In the genomic region with DNA sequence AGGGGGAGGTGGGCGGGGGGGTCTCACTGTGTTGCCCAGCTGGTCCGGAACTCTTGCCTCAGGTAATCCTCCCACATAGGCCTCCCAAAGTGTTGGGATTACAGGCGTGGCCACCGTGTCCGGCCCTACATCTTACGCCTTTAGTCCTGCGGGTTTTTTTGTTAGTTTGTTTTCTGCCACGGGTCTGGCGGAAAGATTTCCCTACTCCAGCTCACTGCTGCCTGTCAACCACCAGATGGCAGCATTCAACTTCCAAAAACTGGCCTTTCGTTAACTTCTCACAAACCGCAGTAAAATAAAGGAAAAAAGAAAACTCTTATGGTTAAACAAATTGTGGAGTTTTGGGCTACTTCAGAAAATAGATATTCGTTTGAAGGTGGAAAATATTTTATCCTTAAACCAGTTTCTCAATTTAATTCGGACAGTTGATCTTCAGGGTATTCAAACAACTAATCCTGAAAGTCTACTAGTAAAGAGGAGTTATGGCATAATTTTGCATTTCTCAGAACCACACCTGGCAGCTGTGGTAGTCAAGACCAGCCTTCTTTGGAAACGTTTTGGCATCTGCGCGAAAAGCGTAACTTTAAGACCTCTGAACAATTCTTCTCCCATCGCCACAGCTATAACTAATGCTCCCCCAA, we compare ENCODE assay signal across 1 cellular context.
TF ChIP-seq lines count a peak whose summit lies in the region.

No MANE protein-coding gene starts in this region.

TF ChIP-seq in H1, 55 proteins besides CTCF, POLR2A, EP300 and RAD21 (continued from another document):
- TF ChIP-seq, protein P1, sequence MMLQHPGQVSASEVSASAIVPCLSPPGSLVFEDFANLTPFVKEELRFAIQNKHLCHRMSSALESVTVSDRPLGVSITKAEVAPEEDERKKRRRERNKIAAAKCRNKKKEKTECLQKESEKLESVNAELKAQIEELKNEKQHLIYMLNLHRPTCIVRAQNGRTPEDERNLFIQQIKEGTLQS (IDR thresholded peaks at IDR 0.05; ENCODE audit: insufficient read depth, low read depth, low read length): no peak
- TF ChIP-seq CTBP2 (IDR thresholded peaks at IDR 0.05; ENCODE audit: borderline replicate concordance, insufficient read depth, insufficient read length, low read length) (no peak), SP4 (IDR thresholded peaks at IDR 0.05; ENCODE audit: low read length) (no peak), POLR2AphosphoS5 (IDR thresholded peaks at IDR 0.05; ENCODE audit: low read depth, low read length) (no peak), SIN3A (conservative IDR thresholded peaks at IDR 0.05 in 1 of 2, IDR thresholded peaks at IDR 0.05 in 1 of 2; ENCODE audit: low read depth in 1 of 2, low read length in 2 of 2) (no peak), CEBPB (IDR thresholded peaks at IDR 0.05; ENCODE audit: low read depth, low read length) (no peak), CBX5 (IDR thresholded peaks at IDR 0.05; ENCODE audit: low read depth, low read length) (no peak), SRF (IDR thresholded peaks at IDR 0.05; ENCODE audit: low read depth, low read length) (no peak), SUZ12 (IDR thresholded peaks at IDR 0.05; ENCODE audit: low read length) (no peak), SIRT6 (IDR thresholded peaks at IDR 0.05; ENCODE audit: low read length) (no peak), SP1 (IDR thresholded peaks at IDR 0.05; ENCODE audit: low read depth, low read length) (no peak), EZH2 (IDR thresholded peaks at IDR 0.05; ENCODE audit: low read depth, low read length, severe bottlenecking) (no peak), NANOG (IDR thresholded peaks at IDR 0.05; ENCODE audit: insufficient read depth, low read depth, low read length, poor library complexity, severe bottlenecking) (no peak)
- TF ChIP-seq, protein P2, sequence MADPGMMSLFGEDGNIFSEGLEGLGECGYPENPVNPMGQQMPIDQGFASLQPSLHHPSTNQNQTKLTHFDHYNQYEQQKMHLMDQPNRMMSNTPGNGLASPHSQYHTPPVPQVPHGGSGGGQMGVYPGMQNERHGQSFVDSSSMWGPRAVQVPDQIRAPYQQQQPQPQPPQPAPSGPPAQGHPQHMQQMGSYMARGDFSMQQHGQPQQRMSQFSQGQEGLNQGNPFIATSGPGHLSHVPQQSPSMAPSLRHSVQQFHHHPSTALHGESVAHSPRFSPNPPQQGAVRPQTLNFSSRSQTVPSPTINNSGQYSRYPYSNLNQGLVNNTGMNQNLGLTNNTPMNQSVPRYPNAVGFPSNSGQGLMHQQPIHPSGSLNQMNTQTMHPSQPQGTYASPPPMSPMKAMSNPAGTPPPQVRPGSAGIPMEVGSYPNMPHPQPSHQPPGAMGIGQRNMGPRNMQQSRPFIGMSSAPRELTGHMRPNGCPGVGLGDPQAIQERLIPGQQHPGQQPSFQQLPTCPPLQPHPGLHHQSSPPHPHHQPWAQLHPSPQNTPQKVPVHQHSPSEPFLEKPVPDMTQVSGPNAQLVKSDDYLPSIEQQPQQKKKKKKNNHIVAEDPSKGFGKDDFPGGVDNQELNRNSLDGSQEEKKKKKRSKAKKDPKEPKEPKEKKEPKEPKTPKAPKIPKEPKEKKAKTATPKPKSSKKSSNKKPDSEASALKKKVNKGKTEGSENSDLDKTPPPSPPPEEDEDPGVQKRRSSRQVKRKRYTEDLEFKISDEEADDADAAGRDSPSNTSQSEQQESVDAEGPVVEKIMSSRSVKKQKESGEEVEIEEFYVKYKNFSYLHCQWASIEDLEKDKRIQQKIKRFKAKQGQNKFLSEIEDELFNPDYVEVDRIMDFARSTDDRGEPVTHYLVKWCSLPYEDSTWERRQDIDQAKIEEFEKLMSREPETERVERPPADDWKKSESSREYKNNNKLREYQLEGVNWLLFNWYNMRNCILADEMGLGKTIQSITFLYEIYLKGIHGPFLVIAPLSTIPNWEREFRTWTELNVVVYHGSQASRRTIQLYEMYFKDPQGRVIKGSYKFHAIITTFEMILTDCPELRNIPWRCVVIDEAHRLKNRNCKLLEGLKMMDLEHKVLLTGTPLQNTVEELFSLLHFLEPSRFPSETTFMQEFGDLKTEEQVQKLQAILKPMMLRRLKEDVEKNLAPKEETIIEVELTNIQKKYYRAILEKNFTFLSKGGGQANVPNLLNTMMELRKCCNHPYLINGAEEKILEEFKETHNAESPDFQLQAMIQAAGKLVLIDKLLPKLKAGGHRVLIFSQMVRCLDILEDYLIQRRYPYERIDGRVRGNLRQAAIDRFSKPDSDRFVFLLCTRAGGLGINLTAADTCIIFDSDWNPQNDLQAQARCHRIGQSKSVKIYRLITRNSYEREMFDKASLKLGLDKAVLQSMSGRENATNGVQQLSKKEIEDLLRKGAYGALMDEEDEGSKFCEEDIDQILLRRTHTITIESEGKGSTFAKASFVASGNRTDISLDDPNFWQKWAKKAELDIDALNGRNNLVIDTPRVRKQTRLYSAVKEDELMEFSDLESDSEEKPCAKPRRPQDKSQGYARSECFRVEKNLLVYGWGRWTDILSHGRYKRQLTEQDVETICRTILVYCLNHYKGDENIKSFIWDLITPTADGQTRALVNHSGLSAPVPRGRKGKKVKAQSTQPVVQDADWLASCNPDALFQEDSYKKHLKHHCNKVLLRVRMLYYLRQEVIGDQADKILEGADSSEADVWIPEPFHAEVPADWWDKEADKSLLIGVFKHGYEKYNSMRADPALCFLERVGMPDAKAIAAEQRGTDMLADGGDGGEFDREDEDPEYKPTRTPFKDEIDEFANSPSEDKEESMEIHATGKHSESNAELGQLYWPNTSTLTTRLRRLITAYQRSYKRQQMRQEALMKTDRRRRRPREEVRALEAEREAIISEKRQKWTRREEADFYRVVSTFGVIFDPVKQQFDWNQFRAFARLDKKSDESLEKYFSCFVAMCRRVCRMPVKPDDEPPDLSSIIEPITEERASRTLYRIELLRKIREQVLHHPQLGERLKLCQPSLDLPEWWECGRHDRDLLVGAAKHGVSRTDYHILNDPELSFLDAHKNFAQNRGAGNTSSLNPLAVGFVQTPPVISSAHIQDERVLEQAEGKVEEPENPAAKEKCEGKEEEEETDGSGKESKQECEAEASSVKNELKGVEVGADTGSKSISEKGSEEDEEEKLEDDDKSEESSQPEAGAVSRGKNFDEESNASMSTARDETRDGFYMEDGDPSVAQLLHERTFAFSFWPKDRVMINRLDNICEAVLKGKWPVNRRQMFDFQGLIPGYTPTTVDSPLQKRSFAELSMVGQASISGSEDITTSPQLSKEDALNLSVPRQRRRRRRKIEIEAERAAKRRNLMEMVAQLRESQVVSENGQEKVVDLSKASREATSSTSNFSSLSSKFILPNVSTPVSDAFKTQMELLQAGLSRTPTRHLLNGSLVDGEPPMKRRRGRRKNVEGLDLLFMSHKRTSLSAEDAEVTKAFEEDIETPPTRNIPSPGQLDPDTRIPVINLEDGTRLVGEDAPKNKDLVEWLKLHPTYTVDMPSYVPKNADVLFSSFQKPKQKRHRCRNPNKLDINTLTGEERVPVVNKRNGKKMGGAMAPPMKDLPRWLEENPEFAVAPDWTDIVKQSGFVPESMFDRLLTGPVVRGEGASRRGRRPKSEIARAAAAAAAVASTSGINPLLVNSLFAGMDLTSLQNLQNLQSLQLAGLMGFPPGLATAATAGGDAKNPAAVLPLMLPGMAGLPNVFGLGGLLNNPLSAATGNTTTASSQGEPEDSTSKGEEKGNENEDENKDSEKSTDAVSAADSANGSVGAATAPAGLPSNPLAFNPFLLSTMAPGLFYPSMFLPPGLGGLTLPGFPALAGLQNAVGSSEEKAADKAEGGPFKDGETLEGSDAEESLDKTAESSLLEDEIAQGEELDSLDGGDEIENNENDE (IDR thresholded peaks at IDR 0.05; ENCODE audit: insufficient replicate concordance, low read length): no peak
